In genomic region chr7:95682913-95683312, GRCh38 we compare ENCODE assay signal across 18 cellular contexts.
"Had no signal": no experiment of that assay in that cellular context is flagged by ENCODE, and none has a peak within 500 bp of the region (broad histone marks: within the 10 kb centered on the region; RNA-seq: fewer than 3 reads in every experiment).

No MANE protein-coding gene starts in this region.

- H3K27me3 ChIP-seq: esophagus squamous epithelium, foreskin keratinocyte, neutrophil, suprapubic skin, thyroid gland had no signal

- H3K4me3 ChIP-seq: esophagus squamous epithelium, smooth muscle cell, suprapubic skin, thyroid gland had no signal

- H3K4me1 ChIP-seq: esophagus squamous epithelium, foreskin keratinocyte, suprapubic skin had no signal

- H3K9me3 ChIP-seq: esophagus squamous epithelium, neutrophil, suprapubic skin, thyroid gland had no signal

- H3K9me3 Mint-ChIP-seq: dendritic cell treated with granulocyte-macrophage colony-stimulating factor and Interleukin-4, amounts not matched to agents 40 ng/mL and 50 ng/mL, for 4 days; nephron progenitor cell had no signal

- H3K27ac Mint-ChIP-seq: dendritic cell treated with granulocyte-macrophage colony-stimulating factor and Interleukin-4, amounts not matched to agents 40 ng/mL and 50 ng/mL, for 4 days; effector memory CD8-positive, alpha-beta T cell; naive thymus-derived CD4-positive, alpha-beta T cell; type B pancreatic cell had no signal

- H3K4me3 Mint-ChIP-seq: dendritic cell treated with granulocyte-macrophage colony-stimulating factor and Interleukin-4, amounts not matched to agents 40 ng/mL and 50 ng/mL, for 4 days; effector memory CD8-positive, alpha-beta T cell; naive thymus-derived CD4-positive, alpha-beta T cell; nephron progenitor cell; type B pancreatic cell had no signal

- ATAC-seq: effector memory CD8-positive, alpha-beta T cell; foreskin keratinocyte; naive thymus-derived CD4-positive, alpha-beta T cell; right cardiac atrium had no signal

- H3K27ac ChIP-seq: esophagus squamous epithelium, foreskin keratinocyte, neutrophil, suprapubic skin had no signal

- H3K4me2 ChIP-seq: smooth muscle cell had no signal

- DNase-seq: effector memory CD8-positive, alpha-beta T cell; esophagus squamous epithelium; foreskin keratinocyte; head of caudate nucleus; hippocampal formation; kidney glomerular epithelial cell; mammary epithelial cell; naive thymus-derived CD4-positive, alpha-beta T cell; nephron progenitor cell; right cardiac atrium; stimulated activated CD4-positive, alpha-beta T cell treated with anti-CD3 and anti-CD28 coated beads, Interleukin-2, amount 100 ng/mL, for 48 hours; stimulated activated naive CD4-positive, alpha-beta T cell treated with Interleukin-2 at 50 U/mL for 16 hours; thyroid gland had no signal

- H3K27me3 Mint-ChIP-seq: dendritic cell treated with granulocyte-macrophage colony-stimulating factor and Interleukin-4, amounts not matched to agents 40 ng/mL and 50 ng/mL, for 4 days; effector memory CD8-positive, alpha-beta T cell had no signal

- H3K36me3 Mint-ChIP-seq: naive thymus-derived CD4-positive, alpha-beta T cell had no signal

- H3K36me3 ChIP-seq: esophagus squamous epithelium, neutrophil, suprapubic skin, thyroid gland had no signal
